In genomic region chr15:83533548-83533947, GRCh38 we compare ENCODE assay signal across 20 cellular contexts.
A peak's percentile ranks its signal among the peaks of the same experiment; 100 is the strongest.
DNase-seq lines count a peak whose midpoint lies in the region; ATAC-seq lines count a peak whose summit lies in the region.
"Had no signal": no experiment of that assay in that cellular context is flagged by ENCODE, and none has a peak within 500 bp of the region (broad histone marks: within the 10 kb centered on the region; RNA-seq: fewer than 3 reads in every experiment).

No MANE protein-coding gene starts in this region.

- H3K36me3 ChIP-seq in SK-N-MC (ENCODE audit: insufficient read depth, low read length) = no peaks in the 10 kb centered on the region
- H3K36me3 ChIP-seq: BLaER1 had no signal

- ATAC-seq in stimulated activated naive B cell treated with anti-CD40 and anti-IgM and Interleukin-4, amounts not matched to agents 10 μg/mL and 1 μg/mL and 100 μg/mL, for 72 hours (replicated peaks) = no peak
- ATAC-seq in activated CD4-positive, alpha-beta T cell treated with anti-CD3 and anti-CD28 coated beads for 36 hours = no peak
- ATAC-seq in HG03025 (IDR thresholded peaks at IDR 0.05; ENCODE audit: low FRiP score, unreplicated experiment) = no peak
- ATAC-seq: GM12878, GM23338 had no signal

- no peak overlapping the region for H3K4me3 ChIP-seq in SK-N-MC
- H3K4me3 ChIP-seq: BLaER1, GM12878, GM23338 had no signal

- H3K4me3 Mint-ChIP-seq in stimulated activated naive B cell treated with anti-CD40 and anti-IgM and Interleukin-4, amounts not matched to agents 10 μg/mL and 1 μg/mL and 100 μg/mL, for 72 hours = no peak overlapping the region
- no peak overlapping the region for H3K4me3 Mint-ChIP-seq in activated CD4-positive, alpha-beta T cell treated with anti-CD3 and anti-CD28 coated beads for 36 hours
- H3K4me3 Mint-ChIP-seq: B cell; CD4-positive, alpha-beta T cell; CD8-positive, alpha-beta memory T cell; GM23338; H9; HFFc6 had no signal

- H3K4me1 Mint-ChIP-seq in stimulated activated naive B cell treated with anti-CD40 and anti-IgM and Interleukin-4, amounts not matched to agents 10 μg/mL and 1 μg/mL and 100 μg/mL, for 72 hours = no peaks in the 10 kb centered on the region
- no peaks in the 10 kb centered on the region for H3K4me1 Mint-ChIP-seq in activated CD4-positive, alpha-beta T cell treated with anti-CD3 and anti-CD28 coated beads for 36 hours
- H3K4me1 Mint-ChIP-seq: B cell; CD8-positive, alpha-beta memory T cell had no signal

- intact Hi-C loops in activated CD4-positive, alpha-beta T cell treated with anti-CD3 and anti-CD28 coated beads for 36 hours (cut with DNase I, micrococcal nuclease) = no loop called here

- H3K27me3 Mint-ChIP-seq in stimulated activated naive B cell treated with anti-CD40 and anti-IgM and Interleukin-4, amounts not matched to agents 10 μg/mL and 1 μg/mL and 100 μg/mL, for 72 hours = no peaks in the 10 kb centered on the region
- H3K27me3 Mint-ChIP-seq in activated CD4-positive, alpha-beta T cell treated with anti-CD3 and anti-CD28 coated beads for 36 hours = peaks cover 4% of the 10 kb centered on the region
- H3K27me3 Mint-ChIP-seq: B cell; CD4-positive, alpha-beta T cell had no signal

- DNase-seq in DMS53 (lab: John Stamatoyannopoulos, UW) = peak; percentile 28
- DNase-seq in DMS53 treated with DMSO at 0.1 percent for 48 hours (lab: John Stamatoyannopoulos, UW; ENCODE audit: unreplicated experiment) = no peak
- DNase-seq in SK-N-MC (ENCODE audit: low read depth, low spot score) = no peak
- DNase-seq in cerebellum (ENCODE audit: low spot score) = peak; percentile 6
- DNase-seq in stimulated activated naive B cell treated with anti-CD40 and anti-IgM and Interleukin-4, amounts not matched to agents 10 μg/mL and 1 μg/mL and 100 μg/mL, for 72 hours = no peak
- DNase-seq in activated CD4-positive, alpha-beta T cell treated with anti-CD3 and anti-CD28 coated beads for 36 hours = no peak
- DNase-seq: CD4-positive, alpha-beta T cell; CD8-positive, alpha-beta memory T cell; DMS 273 treated with DMSO at 0.1 percent for 48 hours; EL; GDM1; H9; HFFc6 had no signal

- CTCF ChIA-PET in activated CD4-positive, alpha-beta T cell treated with anti-CD3 and anti-CD28 coated beads for 36 hours (lab: Charles Lee) = interaction anchor here (0.7 kb wide), 1 partner anchor 14 kb away, joined by 3 read pairs; no protein-coding TSS in a partner anchor

- peaks cover 5% of the 10 kb centered on the region in 2 donors for H3K9me3 Mint-ChIP-seq in stimulated activated naive B cell treated with anti-CD40 and anti-IgM and Interleukin-4, amounts not matched to agents 10 μg/mL and 1 μg/mL and 100 μg/mL, for 72 hours
- H3K9me3 Mint-ChIP-seq in activated CD4-positive, alpha-beta T cell treated with anti-CD3 and anti-CD28 coated beads for 36 hours (ENCODE audit: low read depth) = peaks cover 3% of the 10 kb centered on the region
- H3K9me3 Mint-ChIP-seq: GM23338 had no signal

- H3K36me3 Mint-ChIP-seq in stimulated activated naive B cell treated with anti-CD40 and anti-IgM and Interleukin-4, amounts not matched to agents 10 μg/mL and 1 μg/mL and 100 μg/mL, for 72 hours = no peaks in the 10 kb centered on the region
- H3K36me3 Mint-ChIP-seq in activated CD4-positive, alpha-beta T cell treated with anti-CD3 and anti-CD28 coated beads for 36 hours (ENCODE audit: low read depth) = no peaks in the 10 kb centered on the region
- H3K36me3 Mint-ChIP-seq: CD8-positive, alpha-beta memory T cell had no signal

- H3K27ac ChIP-seq in SK-N-MC = 0 out of 2 replicates have a peak overlapping the region, but pooled peaks have one; percentile 22
- H3K27ac ChIP-seq: 22Rv1, BLaER1, C4-2B had no signal

- no peak overlapping the region for H3K27ac Mint-ChIP-seq in stimulated activated naive B cell treated with anti-CD40 and anti-IgM and Interleukin-4, amounts not matched to agents 10 μg/mL and 1 μg/mL and 100 μg/mL, for 72 hours
- H3K27ac Mint-ChIP-seq in activated CD4-positive, alpha-beta T cell treated with anti-CD3 and anti-CD28 coated beads for 36 hours = no peak overlapping the region
- H3K27ac Mint-ChIP-seq: B cell; CD4-positive, alpha-beta T cell; CD8-positive, alpha-beta memory T cell; GM23338; HFFc6 had no signal

- POLR2A ChIA-PET in activated CD4-positive, alpha-beta T cell treated with anti-CD3 and anti-CD28 coated beads for 36 hours (lab: Charles Lee) = no interaction called here

- H3K9me3 ChIP-seq in SK-N-MC (ENCODE audit: low read depth, low read length) = no peaks in the 10 kb centered on the region

- H3K9ac ChIP-seq in SK-N-MC (ENCODE audit: insufficient read length) = no peak overlapping the region
- H3K9ac ChIP-seq: BLaER1 had no signal

Comparison
In these comparisons a context has a peak if more than half of its experiments do, and no peak if none do; other contexts are left out.
1. DNase-seq: peak in DMS53 (single experiment) and cerebellum (single experiment); none in DMS53 treated with DMSO at 0.1 percent for 48 hours (single experiment), SK-N-MC (single experiment), stimulated activated naive B cell treated with anti-CD40 and anti-IgM and Interleukin-4, amounts not matched to agents 10 μg/mL and 1 μg/mL and 100 μg/mL, for 72 hours (single experiment) and activated CD4-positive, alpha-beta T cell treated with anti-CD3 and anti-CD28 coated beads for 36 hours (single experiment).